In the genomic region with DNA sequence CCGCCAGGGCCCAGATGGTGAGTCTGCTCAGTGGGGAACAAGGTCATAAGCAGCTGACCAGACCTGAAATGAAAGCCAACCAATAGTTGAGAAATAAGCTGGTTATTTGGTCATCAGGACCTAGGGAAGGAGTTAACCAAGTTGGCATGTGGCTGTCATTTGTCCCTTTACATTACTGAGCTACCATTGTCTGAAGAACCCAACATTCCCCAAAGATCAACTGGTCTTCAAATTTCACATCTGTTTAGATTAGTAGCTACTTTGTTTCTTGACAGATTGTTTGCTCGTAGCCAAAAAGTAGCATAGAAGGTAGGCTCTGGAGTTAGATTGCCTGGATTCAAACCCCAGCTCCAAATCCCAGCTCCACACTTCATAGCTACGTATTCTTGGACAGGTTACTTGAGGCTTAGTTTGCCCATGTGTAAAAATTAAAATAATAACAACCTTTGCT, we compare ENCODE assay signal across 9 cellular contexts. TPM values are rescaled to one million over a fixed set of nuclear protein-coding genes. Genes with fewer than 3 reads are reported as not detected.
DNase-seq lines count a peak whose midpoint lies in the region; FAIRE-seq and TF ChIP-seq lines count a peak whose summit lies in the region.
"Had no signal": no experiment of that assay in that cellular context is flagged by ENCODE, and none has a peak within 500 bp of the region (broad histone marks: within the 10 kb centered on the region; RNA-seq: fewer than 3 reads in every experiment).

No MANE protein-coding gene starts in this region.

- H3K4me3 ChIP-seq in GM08714 (ENCODE audit: low read length): peak overlapping the region; percentile 61; the same call in 1 of the 2 replicates
- H3K4me3 ChIP-seq in epithelial cell of proximal tubule (ENCODE audit: low read depth, low read length): peak overlapping the region; percentile 65
- peak overlapping the region in 1 of 2 donors; percentile 43 for H3K4me3 ChIP-seq in prostate gland

- no peaks in the 10 kb centered on the region for H3K36me3 ChIP-seq in prostate gland

- intact Hi-C loops in prostate gland (cut with DNase I): no loop called here

- TF ChIP-seq POLR2A in prostate gland (IDR thresholded peaks at IDR 0.05): no peak
- no peak for TF ChIP-seq POLR2A in GM12892 (IDR thresholded peaks at IDR 0.05; ENCODE audit: low read depth, low read length)

- TF ChIP-seq CTCF in epithelial cell of proximal tubule (conservative IDR thresholded peaks at IDR 0.05; ENCODE audit: low read depth, low read length): no peak
- no peak for TF ChIP-seq CTCF in prostate gland (IDR thresholded peaks at IDR 0.05)

- DNase-seq in RPMI7951 (ENCODE audit: low read depth) (peak; percentile 64), epithelial cell of proximal tubule (ENCODE audit: low read depth) (no peak), prostate gland (ENCODE audit: low spot score) (no peak), UCSD-AML1 (lab: John Stamatoyannopoulos, UW; ENCODE audit: unreplicated experiment) (no peak), islet precursor cell (no peak), GM12892 (ENCODE audit: insufficient read length) (no peak), NCI-H526 treated with DMSO at 0.1 percent for 48 hours (lab: John Stamatoyannopoulos, UW) (no peak)

- WGBS in prostate gland: 86% methylated on average over 3 of the region's 3 CpGs

- H3K4me1 ChIP-seq in prostate gland (replicated peaks): peaks cover 6% of the 10 kb centered on the region

- H3K27ac ChIP-seq in prostate gland: peak overlapping the region; percentile 81 to 90

- FAIRE-seq in GM12892 (lab: Jason Lieb, UNC): no peak

- no peaks in the 10 kb centered on the region for H3K27me3 ChIP-seq in prostate gland (replicated peaks; ENCODE audit: insufficient read depth)

- H3K9me3 ChIP-seq in prostate gland: no peaks in the 10 kb centered on the region

RNA-seq across cellular contexts. Expression of a gene that starts 1.0 kb away (rescaled TPM):
- 25.0 and 27.5 TPM in 2 replicates for total RNA-seq in RPMI7951 (2014; rRNA removed; shearing (Covaris generic))
- 11.8 and 17.8 TPM in 2 replicates for total RNA-seq in epithelial cell of proximal tubule
- total RNA-seq in prostate gland: 10 to 100 TPM; 38.0 to 48.7 TPM
- 11.3 TPM for polyA plus RNA-seq in GM12892 (2012; ENCODE audit: missing spikeins)

RNA-seq across cellular contexts. Expression of a gene that starts 2.0 kb away (rescaled TPM):
- total RNA-seq in RPMI7951 (2014; rRNA removed; shearing (Covaris generic)): 2.3 and 2.6 TPM in 2 replicates
- 0.14 and 0.52 TPM in 2 replicates for total RNA-seq in epithelial cell of proximal tubule
- total RNA-seq in prostate gland: under 1 TPM; 0.36 to 0.74 TPM
- polyA plus RNA-seq in GM12892 (2012; ENCODE audit: missing spikeins): 1.5 TPM

RNA-seq across cellular contexts. Expression of a gene that starts 6.6 kb away (rescaled TPM):
- total RNA-seq in RPMI7951 (2014; rRNA removed; shearing (Covaris generic)): 472 and 494 TPM in 2 replicates
- 304 and 669 TPM in 2 replicates for total RNA-seq in epithelial cell of proximal tubule
- total RNA-seq in prostate gland: 100 to 1,000 TPM; 227 to 390 TPM
- 214 TPM for polyA plus RNA-seq in GM12892 (2012; ENCODE audit: missing spikeins)

RNA-seq across cellular contexts. Expression of a gene that starts 19.7 kb away (rescaled TPM):
- not detected in 2 replicates for total RNA-seq in RPMI7951 (2014; rRNA removed; shearing (Covaris generic))
- total RNA-seq in epithelial cell of proximal tubule (not detected in 2 replicates), prostate gland (not detected)
- not detected for polyA plus RNA-seq in GM12892 (2012; ENCODE audit: missing spikeins)
- total RNA-seq: LHCN-M2 had no signal

RNA-seq across cellular contexts. Expression of a gene that starts 23.6 kb away (rescaled TPM):
- total RNA-seq in RPMI7951 (2014; rRNA removed; shearing (Covaris generic)): not detected in 2 replicates
- total RNA-seq in epithelial cell of proximal tubule (not detected in 2 replicates), prostate gland (1 to 10 TPM in 1 of 2 donors, not detected in 1; 1.2 TPM)
- polyA plus RNA-seq in GM12892 (2012; ENCODE audit: missing spikeins): 139 TPM
- total RNA-seq: LHCN-M2 had no signal
